Comparison of ENCODE assay signal across 8 cellular contexts in the genomic region with DNA sequence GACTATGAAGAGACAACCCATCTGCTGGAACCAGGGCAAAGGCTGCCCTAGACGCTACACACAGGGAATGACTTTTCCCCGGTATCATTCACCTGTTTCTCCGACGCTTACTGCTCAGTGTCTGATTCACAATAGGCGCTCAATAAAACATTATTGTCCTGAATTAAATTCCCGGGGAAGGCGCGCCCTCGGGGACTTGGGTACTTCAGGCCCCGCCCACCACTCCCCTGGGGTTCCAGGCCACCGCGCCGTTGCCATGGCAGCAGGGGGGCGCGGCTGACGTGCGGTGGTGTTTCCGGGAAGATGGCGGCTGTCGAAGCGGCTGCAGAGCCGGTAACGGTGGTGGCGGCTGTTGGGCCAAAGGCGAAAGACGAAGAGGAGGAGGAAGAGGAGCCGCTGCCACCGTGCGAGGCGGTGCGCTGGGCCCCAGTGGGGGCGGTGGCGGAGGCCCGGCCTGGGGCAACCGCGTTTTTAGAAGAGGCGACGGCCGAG. TPM values are rescaled to one million over a fixed set of nuclear protein-coding genes. Genes with fewer than 3 reads are reported as not detected.
A peak's percentile ranks its signal among the peaks of the same experiment; 100 is the strongest.
DNase-seq lines count a peak whose midpoint lies in the region; ATAC-seq and TF ChIP-seq lines count a peak whose summit lies in the region.

RUNDC1 (plus strand) TSS at position 292 of the 492 bp plus-strand sequence; CDS start at position 304, 12 bp downstream.

- in situ Hi-C loops in GM23248 (cut with MboI): no loop called here

- no peaks in the 10 kb centered on the region for H3K9me2 ChIP-seq in GM23248 (ENCODE audit: insufficient read depth)

- ATAC-seq in gastroesophageal sphincter: peak; percentile 94

- H3K27me3 ChIP-seq in GM23248 (replicated peaks; ENCODE audit: insufficient read depth): no peaks in the 10 kb centered on the region
- H3K27me3 ChIP-seq in MG63: 0 out of 2 replicates have a peak, but pooled peaks cover 3% of the 10 kb centered on the region
- no peaks in the 10 kb centered on the region for H3K27me3 ChIP-seq in SJCRH30
- H3K27me3 ChIP-seq in gastroesophageal sphincter: no peaks in the 10 kb centered on the region

- TF ChIP-seq CTCF in gastroesophageal sphincter (IDR thresholded peaks at IDR 0.05): no peak

- H4K20me1 ChIP-seq in GM23248 (ENCODE audit: insufficient read depth): no peaks in the 10 kb centered on the region

- H3K9me3 ChIP-seq in GM23248 (ENCODE audit: low read depth) (no peaks in the 10 kb centered on the region), MG63 (no peaks in the 10 kb centered on the region), SJCRH30 (replicated peaks) (no peaks in the 10 kb centered on the region), gastroesophageal sphincter (no peaks in the 10 kb centered on the region)

- H3F3A ChIP-seq in GM23248 (ENCODE audit: insufficient read depth): no peaks in the 10 kb centered on the region

- H3K27ac ChIP-seq in GM23248 (peak within 1 kb of the TSS; percentile 26), SJCRH30 (peak within 1 kb of the TSS; percentile 54), gastroesophageal sphincter (peak within 1 kb of the TSS; percentile 35 to 92 (median 86)), substantia nigra (ENCODE audit: low read depth, low read length, poor library complexity, severe bottlenecking) (peak within 1 kb of the TSS; percentile 66)

- peak; percentile 38 to 48 for TF ChIP-seq POLR2A in gastroesophageal sphincter (IDR thresholded peaks at IDR 0.05)

- H3K79me2 ChIP-seq in GM23248 (ENCODE audit: insufficient read depth): peaks cover 55% of the 10 kb centered on the region

- DNase-seq in DMS153 (lab: John Stamatoyannopoulos, UW) (peak; percentile 81), GM23248 (peak; percentile 95), MG63 (peak; percentile 88), SJCRH30 (peak; percentile 90 to 92), nucleus accumbens (lab: John Stamatoyannopoulos, UW) (peak in 55 of 56 donors; percentile 31 to 94 (median 75)), substantia nigra (lab: John Stamatoyannopoulos, UW) (peak; percentile 13 to 91 (median 72))
- peak; percentile 77 to 88 (median 80) for DNase-seq in activated naive CD4-positive, alpha-beta T cell (lab: John Stamatoyannopoulos, UW)

- H3K4me1 ChIP-seq in GM23248 (ENCODE audit: insufficient read depth) (peaks cover 13% of the 10 kb centered on the region), SJCRH30 (0 out of 2 replicates have a peak, but pooled peaks cover 6% of the 10 kb centered on the region), gastroesophageal sphincter (peaks cover 0 to 31% (median 11%) of the 10 kb centered on the region in 3 donors)

- WGBS in GM23248 (ENCODE audit: low coverage in 1 of 2, low lambda C conversion rate in 2 of 2, missing lambda C conversion rate in 2 of 2), 2 experiments: 0 to 1% methylated on average over 22 to 37 of the region's 39 CpGs
- 0% methylated on average over 4 to 5 of the region's 39 CpGs for WGBS in gastroesophageal sphincter (ENCODE audit: low coverage in 1 of 2), 2 donors

- H3K36me3 ChIP-seq in GM23248 (ENCODE audit: low read depth) (no peaks in the 10 kb centered on the region), MG63 (peaks cover 12% of the 10 kb centered on the region), SJCRH30 (no peaks in the 10 kb centered on the region), gastroesophageal sphincter (peaks cover 0 to 18% of the 10 kb centered on the region in 2 donors)

- peak within 1 kb of the TSS; percentile 82 for H3K9ac ChIP-seq in GM23248

- no peak for TF ChIP-seq EP300 in gastroesophageal sphincter (IDR thresholded peaks at IDR 0.05)

- peak within 1 kb of the TSS; percentile 92 for H3K4me3 ChIP-seq in GM23248
- peak within 1 kb of the TSS; percentile 77 for H3K4me3 ChIP-seq in MG63
- peak within 1 kb of the TSS; percentile 84 for H3K4me3 ChIP-seq in SJCRH30
- peak within 1 kb of the TSS; percentile 72 to 98 for H3K4me3 ChIP-seq in gastroesophageal sphincter

- peak within 1 kb of the TSS; percentile 77 for H3K4me2 ChIP-seq in GM23248 (ENCODE audit: unreplicated experiment)

- H2AFZ ChIP-seq in GM23248: peak within 1 kb of the TSS; percentile 82

RNA-seq across cellular contexts. Expression of gene RUNDC1, which starts in this region (rescaled TPM):
- total RNA-seq in GM23248 (2014; rRNA removed; shearing (Covaris generic)): 6.4 and 8.0 TPM in 2 replicates
- 7.6 and 9.3 TPM in 2 replicates for polyA plus RNA-seq in GM23248 (2016; fragmentation: Nextera tagmentation; extraction: Ambion mirVana)
- total RNA-seq in MG63 (2014; rRNA removed; shearing (Covaris generic); ENCODE audit: low replicate concordance): 3.8 and 5.1 TPM in 2 replicates
- total RNA-seq in SJCRH30 (2014; rRNA removed; shearing (Covaris generic)): 10.8 and 11.9 TPM in 2 replicates
- total RNA-seq in gastroesophageal sphincter: 10 to 100 TPM; 16.4 to 20.9 (median 19.4) TPM

Comparison
In these comparisons a context has a peak if more than half of its experiments do, and no peak if none do; other contexts are left out.
1. Peak in every context shown above with its lines: DNase-seq, ATAC-seq, H3K4me3 ChIP-seq and H3K27ac ChIP-seq.
2. H3K27ac ChIP-seq: peak in every context shown above with its lines; median percentile 86 in gastroesophageal sphincter; 66 in substantia nigra; 54 in SJCRH30; 26 in GM23248.